In the genomic region with DNA sequence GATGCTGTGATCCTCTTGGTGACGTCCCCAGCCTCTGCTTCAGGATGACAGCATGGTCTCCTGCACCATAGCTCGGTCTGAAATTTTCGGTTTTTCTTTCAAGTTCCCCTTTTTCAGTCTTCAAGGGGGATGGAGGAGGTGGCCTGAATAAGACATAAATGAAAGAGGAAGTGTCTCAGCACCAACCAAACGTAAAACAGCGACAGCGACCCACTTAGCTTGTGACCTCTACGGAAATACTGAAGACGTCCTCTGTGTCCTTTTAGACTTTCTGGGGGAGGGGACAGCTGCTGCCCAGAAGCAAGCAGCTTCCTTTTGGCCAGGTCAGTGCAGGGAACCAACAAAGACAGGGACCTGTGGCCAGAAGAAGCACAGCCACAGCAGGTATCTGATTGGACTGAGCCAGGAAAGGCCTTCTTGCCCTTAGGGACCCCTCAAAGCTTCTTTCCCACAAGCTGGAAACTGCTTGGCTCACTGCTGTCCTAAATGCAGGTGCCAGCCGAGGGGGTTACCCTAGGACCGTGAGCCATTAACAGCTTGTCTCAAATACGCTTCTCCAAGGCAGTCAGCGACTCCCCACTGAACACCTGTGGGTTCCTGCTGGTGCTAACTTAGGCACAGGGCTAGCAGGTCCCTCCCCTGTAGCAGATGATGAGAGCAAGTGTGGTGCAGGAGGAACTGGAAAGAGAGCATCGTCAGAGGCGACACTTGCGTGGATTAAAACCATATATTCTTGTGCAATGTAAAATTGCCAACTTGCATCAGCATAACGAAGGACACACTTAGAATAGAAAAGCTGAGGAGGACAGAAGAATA, we compare ENCODE assay signal across 8 cellular contexts.
DNase-seq lines count a peak whose midpoint lies in the region; ATAC-seq and TF ChIP-seq lines count a peak whose summit lies in the region.
"Not testable (repeated sequence)": the region's sequence is repeated elsewhere in the genome, so short reads cannot be mapped to it uniquely, and the experiment has no call there.

No MANE protein-coding gene starts in this region.

- H3K9me3 Mint-ChIP-seq in CD14-positive monocyte; MCF 10A (ENCODE audit: unreplicated experiment); memory B cell: not testable (repeated sequence)

- DNase-seq in CD14-positive monocyte (ENCODE audit: low spot score) (peak; percentile 94), GM19238 (ENCODE audit: insufficient read length, low spot score) (peak; percentile 44), memory B cell (ENCODE audit: low spot score in 2 of 2) (peak; percentile 78 to 87)
- DNase-seq in NK-92 treated with Interleukin-12 subunit alpha and Interleukin-12 subunit beta, amount 100 ng/mL, for 24 hours (lab: John Stamatoyannopoulos, UW), result peak; percentile 76
- peak; percentile 36 to 41 for DNase-seq in activated CD4-positive, alpha-beta T cell treated with anti-CD3 and anti-CD28 coated beads, Interleukin-2, amount 50 U/mL, for 4 hours
- DNase-seq in MCF 10A (ENCODE audit: unreplicated experiment), result not testable (repeated sequence)
- peak in 2 of 3 experiments; percentile 25 to 46 for DNase-seq in stimulated activated CD4-positive, alpha-beta T cell treated with anti-CD3 and anti-CD28 coated beads, TNF-alpha, amount 100 ng/mL, for 24 hours (ENCODE audit: low read depth in 3 of 3)

- ATAC-seq in HG02973 (IDR thresholded peaks at IDR 0.05; ENCODE audit: unreplicated experiment) (peak; percentile 87), memory B cell (ENCODE audit: low read depth) (peak; percentile 78)

- H3K27me3 Mint-ChIP-seq in CD14-positive monocyte (ENCODE audit: low read depth in 3 of 3); MCF 10A (ENCODE audit: insufficient read depth, unreplicated experiment); memory B cell: not testable (repeated sequence)

- not testable (repeated sequence) for BruUV-seq in MCF 10A (replicated peaks; lab: Mats Ljungman, UMichigan)

- TF ChIP-seq CTCF in CD14-positive monocyte (IDR thresholded peaks at IDR 0.05); MCF 10A (IDR thresholded peaks at IDR 0.05; ENCODE audit: unreplicated experiment): not testable (repeated sequence)

- intact Hi-C loops in CD14-positive monocyte (cut with micrococcal nuclease), result loop anchor here in 1 of 2 donors (1.0 to 5.0 kb wide), 3 partner anchors 10 to 71 kb away; a partner anchor contains a TSS
- intact Hi-C loops in MCF 10A (cut with micrococcal nuclease), result not testable (repeated sequence)

- H3K4me3 Mint-ChIP-seq in CD14-positive monocyte, result peak overlapping the region; percentile 74 to 83
- not testable (repeated sequence) for H3K4me3 Mint-ChIP-seq in MCF 10A (ENCODE audit: unreplicated experiment)
- H3K4me3 Mint-ChIP-seq in memory B cell, result peak overlapping the region; percentile 81

- POLR2A ChIA-PET in MCF 10A (lab: Yijun Ruan, JAX), result interaction anchor here (0.6 to 2.8 kb wide), 8 partner anchors 11 to 1139 kb away, joined by 3 to 21 read pairs (median 4); a partner anchor contains a TSS

- CTCF ChIA-PET in MCF 10A (lab: Yijun Ruan, JAX), result interaction anchor here (0.7 kb wide), 1 partner anchor 218 kb away, joined by 3 read pairs; no protein-coding TSS in a partner anchor

- H3K27ac Mint-ChIP-seq in CD14-positive monocyte (peak overlapping the region; percentile 100), MCF 10A (ENCODE audit: low read depth, unreplicated experiment) (peak overlapping the region; percentile 33), memory B cell (peak overlapping the region; percentile 99)

- not testable (repeated sequence) for H3K36me3 Mint-ChIP-seq in CD14-positive monocyte; MCF 10A (ENCODE audit: insufficient read depth, unreplicated experiment); memory B cell

- H3K4me1 Mint-ChIP-seq in CD14-positive monocyte (peaks cover 43% of the 10 kb centered on the region), memory B cell (peaks cover 20% of the 10 kb centered on the region)
- H3K4me1 Mint-ChIP-seq in MCF 10A (ENCODE audit: insufficient read depth, unreplicated experiment), result not testable (repeated sequence)

Comparison
In these comparisons a context has a peak if more than half of its experiments do, and no peak if none do; other contexts are left out.
1. H3K27ac Mint-ChIP-seq: peak in every context shown above with its lines; median percentile 100 in CD14-positive monocyte; 99 in memory B cell; 33 in MCF 10A.